ENCODE assay signal across 21 cellular contexts in the genomic region with DNA sequence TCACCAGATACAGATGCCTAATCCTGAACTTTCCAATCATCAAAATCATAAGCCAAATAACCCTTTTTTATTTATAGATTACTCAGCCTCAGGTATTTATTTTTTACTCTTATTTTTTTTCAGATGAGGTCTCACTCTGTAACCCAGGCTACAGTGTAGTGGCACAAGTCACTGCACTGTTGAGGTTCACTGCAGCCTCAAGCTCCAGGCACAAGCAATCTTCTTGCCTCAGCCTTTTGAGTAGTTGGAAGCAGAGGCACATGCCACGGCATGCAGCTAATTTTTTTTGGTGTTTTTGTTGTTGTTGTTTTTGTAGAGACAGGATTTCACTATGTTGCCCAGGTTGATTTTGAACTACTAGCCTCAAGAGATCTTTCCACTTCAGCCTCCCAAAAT. TPM values are rescaled to one million over a fixed set of nuclear protein-coding genes. Genes with fewer than 3 reads are reported as not detected.
DNase-seq lines count a peak whose midpoint lies in the region; ATAC-seq, FAIRE-seq and TF ChIP-seq lines count a peak whose summit lies in the region.
"Had no signal": no experiment of that assay in that cellular context is flagged by ENCODE, and none has a peak within 500 bp of the region (broad histone marks: within the 10 kb centered on the region; RNA-seq: fewer than 3 reads in every experiment).

No MANE protein-coding gene starts in this region.

- H3K4me3 ChIP-seq in A549, result no peak overlapping the region
- no peak overlapping the region for H3K4me3 ChIP-seq in GM23338
- no peak overlapping the region for H3K4me3 ChIP-seq in ectodermal cell (ENCODE audit: insufficient read depth, low read depth, low read length)
- H3K4me3 ChIP-seq in HAP-1, result no peak overlapping the region

- no peaks in the 10 kb centered on the region for H3K36me3 Mint-ChIP-seq in GM23338 (ENCODE audit: low read depth)
- H3K36me3 Mint-ChIP-seq in neural crest cell (ENCODE audit: low read depth), result no peaks in the 10 kb centered on the region

- H3K4me2 ChIP-seq in A549, result no peak overlapping the region
- H3K4me2 ChIP-seq in GM23338, result no peak overlapping the region

- DNase-seq in A549 (ENCODE audit: low read depth in 1 of 2, low spot score in 1 of 2) (no peak), GM23338 (ENCODE audit: low spot score) (no peak), neural crest cell (ENCODE audit: low read depth, low spot score) (no peak), KG1 (lab: John Stamatoyannopoulos, UW) (no peak), HAP-1 (ENCODE audit: low spot score in 2 of 2) (no peak)
- DNase-seq: ACHN; AML-193; GF-D8; NCI-H1048; NCI-H2029 treated with DMSO at 0.1 percent for 48 hours; NCI-H510A; NCI-H748 treated with DMSO at 0.1 percent for 48 hours; NK-92 treated with Interleukin-12 subunit alpha and Interleukin-12 subunit beta, amount 100 ng/mL, for 24 hours had no signal

- TF ChIP-seq CTCF in A549 (IDR thresholded peaks at IDR 0.05) (no peak), GM23338 (conservative IDR thresholded peaks at IDR 0.05; ENCODE audit: low read depth in 2 of 2) (no peak), neural crest cell (conservative IDR thresholded peaks at IDR 0.05) (no peak)

- peak overlapping the region; percentile 8; the same call in 1 of the 2 replicates for H2AFZ ChIP-seq in GM23338

- peaks cover 12% of the 10 kb centered on the region; the same call in 2 of the 3 replicates for H3K4me1 ChIP-seq in A549
- H3K4me1 ChIP-seq in GM23338 (ENCODE audit: insufficient read depth), result no peaks in the 10 kb centered on the region
- H3K4me1 ChIP-seq in ectodermal cell (ENCODE audit: control insufficient read depth, insufficient read depth, low read length), result peaks cover 11% of the 10 kb centered on the region
- peaks cover 11% of the 10 kb centered on the region for H3K4me1 ChIP-seq in HAP-1

- no peaks in the 10 kb centered on the region for H4K20me1 ChIP-seq in GM23338 (replicated peaks; ENCODE audit: insufficient read depth)

- POLR2A ChIA-PET in A549 (lab: Yijun Ruan, JAX), result no interaction called here

- H3K27me3 Mint-ChIP-seq in GM23338 (ENCODE audit: insufficient read depth, low read depth, poor library complexity) (peaks cover 7% of the 10 kb centered on the region), neural crest cell (ENCODE audit: low read depth) (no peaks in the 10 kb centered on the region)

- TF ChIP-seq POLR2A in A549 (IDR thresholded peaks at IDR 0.05; ENCODE audit: low read length), result no peak

- no peaks in the 10 kb centered on the region for H3K9me3 Mint-ChIP-seq in GM23338
- H3K9me3 Mint-ChIP-seq in neural crest cell, result no peaks in the 10 kb centered on the region

- no peaks in the 10 kb centered on the region for H3F3A ChIP-seq in GM23338 (replicated peaks; ENCODE audit: low read depth)

- H3K4me1 Mint-ChIP-seq in GM23338, result peaks cover 19% of the 10 kb centered on the region
- peaks cover 19% of the 10 kb centered on the region for H3K4me1 Mint-ChIP-seq in neural crest cell

- H3K27ac Mint-ChIP-seq in GM23338, result peak overlapping the region; percentile 91
- peak overlapping the region; percentile 81 for H3K27ac Mint-ChIP-seq in neural crest cell (ENCODE audit: unreplicated experiment)

- ATAC-seq in A549 (no peak), GM23338 (peak; percentile 65), HG02798 (IDR thresholded peaks at IDR 0.05; ENCODE audit: poor library complexity, unreplicated experiment) (no peak)
- ATAC-seq: Right ventricle myocardium inferior had no signal

- H3K27me3 ChIP-seq in GM23338 (ENCODE audit: insufficient read depth) (no peaks in the 10 kb centered on the region), ectodermal cell (ENCODE audit: control insufficient read depth, insufficient read depth, low read length, poor library complexity, severe bottlenecking) (no peaks in the 10 kb centered on the region), HAP-1 (ENCODE audit: low read depth) (no peaks in the 10 kb centered on the region)

- in situ Hi-C loops in HAP-1 (cut with MboI; ENCODE audit: low sequenced_read_pairs), result no loop called here

- 61% methylated on average over 1 of the region's 1 CpG for WGBS in A549 (ENCODE audit: missing lambda C conversion rate)
- 80 to 91% methylated on average over 1 of the region's 1 CpG for WGBS in ectodermal cell, 2 experiments

- H3K36me3 ChIP-seq in GM23338 (ENCODE audit: insufficient read depth) (no peaks in the 10 kb centered on the region), ectodermal cell (ENCODE audit: control insufficient read depth, insufficient read depth, low read length) (no peaks in the 10 kb centered on the region), HAP-1 (replicated peaks) (no peaks in the 10 kb centered on the region)

- no peak for TF ChIP-seq EP300 in A549 (IDR thresholded peaks at IDR 0.05)

- H3K4me3 Mint-ChIP-seq in GM23338 (peak overlapping the region; percentile 27; the same call in 1 of the 3 replicates), neural crest cell (no peak overlapping the region)

- H3K9me2 ChIP-seq in GM23338 (ENCODE audit: insufficient read depth), result no peaks in the 10 kb centered on the region

- TF ChIP-seq RAD21 in A549 (conservative IDR thresholded peaks at IDR 0.05 in 1 of 2, IDR thresholded peaks at IDR 0.05 in 1 of 2), result no peak

- no peaks in the 10 kb centered on the region for H3K79me2 ChIP-seq in GM23338 (replicated peaks; ENCODE audit: insufficient read depth)

- H3K9me3 ChIP-seq in A549 (no peaks in the 10 kb centered on the region), ectodermal cell (ENCODE audit: control insufficient read depth, low read length) (no peaks in the 10 kb centered on the region), HAP-1 (no peaks in the 10 kb centered on the region)

- no peak for FAIRE-seq in A549 (lab: Jason Lieb, UNC)
- FAIRE-seq: GM19239, RCC 7860 had no signal

- CTCF ChIA-PET in A549 (lab: Yijun Ruan, JAX), result interaction anchor here (0.6 to 1.9 kb wide), 3 partner anchors 30 to 469 kb away, joined by 3 to 8 read pairs (median 6); no protein-coding TSS in a partner anchor

- H3K27ac ChIP-seq in A549, result peak overlapping the region; percentile 50 to 53; a peak in 3 of 6 replicates
- H3K27ac ChIP-seq in GM23338 (ENCODE audit: low read depth), result peak overlapping the region; percentile 13; the same call in 1 of the 2 replicates
- H3K27ac ChIP-seq in ectodermal cell (ENCODE audit: insufficient read depth, low read depth, low read length, poor library complexity, severe bottlenecking), result peak overlapping the region; percentile 4
- H3K27ac ChIP-seq: C4-2B had no signal

TF ChIP-seq in A549, 52 proteins besides CTCF, POLR2A, EP300 and RAD21 (continues in another document):
- TF ChIP-seq, protein P1, sequence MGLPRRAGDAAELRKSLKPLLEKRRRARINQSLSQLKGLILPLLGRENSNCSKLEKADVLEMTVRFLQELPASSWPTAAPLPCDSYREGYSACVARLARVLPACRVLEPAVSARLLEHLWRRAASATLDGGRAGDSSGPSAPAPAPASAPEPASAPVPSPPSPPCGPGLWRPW (IDR thresholded peaks at IDR 0.05), result no peak
- TF ChIP-seq SMC3 (IDR thresholded peaks at IDR 0.05) (no peak), HOXB5 (CRISPR knock-in tag; IDR thresholded peaks at IDR 0.05) (no peak), PHF8 (IDR thresholded peaks at IDR 0.05; ENCODE audit: borderline replicate concordance, low read depth) (no peak), GATA3 (IDR thresholded peaks at IDR 0.05; ENCODE audit: borderline replicate concordance) (no peak), JUN (IDR thresholded peaks at IDR 0.05) (no peak)

TF ChIP-seq in GM23338, 12 proteins besides CTCF, POLR2A, EP300 and RAD21 (continues in another document):
- TF ChIP-seq ZNF114 (CRISPR knock-in tag; IDR thresholded peaks at IDR 0.05) (no peak), EZH2phosphoT487 (IDR thresholded peaks at IDR 0.05; ENCODE audit: unreplicated experiment) (no peak)

RNA-seq across cellular contexts. Expression of a gene that starts 49.5 kb away (rescaled TPM):
- 3.8 and 5.9 TPM in 2 replicates for polyA plus RNA-seq in A549 (2011; rRNA removed)
- 2.4 TPM in 2 replicates for polyA plus RNA-seq in A549 (2012; cell fraction: cytosol; rRNA removed)
- polyA plus RNA-seq in A549 (2012; cell fraction: nucleus; rRNA removed), result 10.8 and 11.6 TPM in 2 replicates
- 2.6 to 3.0 TPM (median 2.6 TPM) in 3 replicates for polyA plus RNA-seq in A549 (2017; fragmentation: RNase III; extraction: RNeasy Plus Mini Kit Qiagen cat#74134 plus additional on column Dnase treatment)
- 14.7 and 16.2 TPM in 2 replicates for polyA minus RNA-seq in A549 (2011; rRNA and poly(A)+ RNA removed)
- 10.7 and 16.1 TPM in 2 replicates for total RNA-seq in GM23338 (2014; rRNA removed; shearing (Covaris generic))
- polyA plus RNA-seq in GM23338 (2016; fragmentation: Nextera tagmentation; extraction: Ambion mirVana), result 2.1 and 4.5 TPM in 2 replicates
- 27.8 TPM for polyA plus RNA-seq in ectodermal cell (2013, experiment 1 of 4)
- polyA plus RNA-seq in ectodermal cell (2013, experiment 2 of 4), result 28.6 TPM
- polyA plus RNA-seq in ectodermal cell (2013, experiment 3 of 4), result 20.2 TPM
- 27.4 TPM for polyA plus RNA-seq in ectodermal cell (2013, experiment 4 of 4)
- total RNA-seq in neural crest cell, result 60.8 and 65.4 TPM in 2 replicates
- total RNA-seq: HT-29, MCF 10A had no signal
